Comparison of ENCODE assay signal across 1 cellular context in genomic region chr19:507286-508203, GRCh38.
TF ChIP-seq lines count a peak whose summit lies in the region.

Gene TPGS1 (plus strand): TSS chr19:507497. CDS start chr19:507507, 10 bp downstream.

TF ChIP-seq in GM23338, 12 proteins besides CTCF, POLR2A, EP300 and RAD21 (continued from another document):
- TF ChIP-seq ZNF462 (CRISPR knock-in tag; IDR thresholded peaks at IDR 0.05), result no peak
- peak; percentile 26; the same call in 1 of the 2 replicates for TF ChIP-seq POLR2AphosphoS5 (IDR thresholded peaks at IDR 0.05; ENCODE audit: low read depth)
- TF ChIP-seq STAT1 (IDR thresholded peaks at IDR 0.05; ENCODE audit: unreplicated experiment), result no peak
- no peak for TF ChIP-seq EZH2phosphoT487 (IDR thresholded peaks at IDR 0.05; ENCODE audit: unreplicated experiment)
- no peak for TF ChIP-seq ZNF331 (CRISPR knock-in tag; IDR thresholded peaks at IDR 0.05; ENCODE audit: low read depth)
- TF ChIP-seq EZH2 (IDR thresholded peaks at IDR 0.05; ENCODE audit: low read depth, unreplicated experiment), result no peak
